In genomic region chr20:32479697-32480140, GRCh38 we compare ENCODE assay signal across 16 cellular contexts.
DNase-seq lines count a peak whose midpoint lies in the region; ATAC-seq, FAIRE-seq and TF ChIP-seq lines count a peak whose summit lies in the region.
"Had no signal": no experiment of that assay in that cellular context is flagged by ENCODE, and none has a peak within 500 bp of the region (broad histone marks: within the 10 kb centered on the region; RNA-seq: fewer than 3 reads in every experiment).

No MANE protein-coding gene starts in this region.

- 79% methylated on average over 2 of the region's 2 CpGs for WGBS in A549 (ENCODE audit: missing lambda C conversion rate)

- peaks cover 9% of the 10 kb centered on the region; the same call in 1 of the 2 replicates for H3K36me3 ChIP-seq in Loucy (ENCODE audit: insufficient read depth, low read length)

- H3K79me2 ChIP-seq in Loucy (ENCODE audit: insufficient read depth, low read length), result peaks cover 96% of the 10 kb centered on the region

- peak overlapping the region; percentile 93 to 98 (median 98) for H3K27ac Mint-ChIP-seq in nephron

- ATAC-seq in A549, result no peak
- no peak for ATAC-seq in esophagus mucosa
- no peak for ATAC-seq in GM19463 (IDR thresholded peaks at IDR 0.05; ENCODE audit: unreplicated experiment)

- no peak overlapping the region for H3K4me3 ChIP-seq in A549
- H3K4me3 ChIP-seq in Loucy (ENCODE audit: low read length, poor library complexity, severe bottlenecking), result peak overlapping the region; percentile 91
- no peak overlapping the region for H3K4me3 ChIP-seq in dorsolateral prefrontal cortex
- H3K4me3 ChIP-seq: SK-N-MC had no signal

- H3K36me3 Mint-ChIP-seq in nephron (ENCODE audit: low read depth), result no peaks in the 10 kb centered on the region

- H3K27ac ChIP-seq in A549 (peak overlapping the region in 1 of 2 experiments; percentile 14; a peak in 1 of 6 replicates), dorsolateral prefrontal cortex (peak overlapping the region in 47 of 59 donors; percentile 20 to 99 (median 92))
- H3K27ac ChIP-seq: SK-N-MC had no signal

- H3K4me2 ChIP-seq in A549, result 0 out of 3 replicates have a peak overlapping the region, but pooled peaks have one; percentile 5
- H3K4me2 ChIP-seq in Loucy (ENCODE audit: low read depth, low read length, poor library complexity, severe bottlenecking), result peak overlapping the region; percentile 93

- no peak for TF ChIP-seq RAD21 in A549 (conservative IDR thresholded peaks at IDR 0.05 in 1 of 2, IDR thresholded peaks at IDR 0.05 in 1 of 2)

- intact Hi-C loops in dorsolateral prefrontal cortex (cut with DNase I), result loop anchor here (2.0 to 10.0 kb wide), 3 partner anchors 121 to 275 kb away; partner anchors contain the start of genes ASXL1 (in 2 of the 2), PLAGL2 (in 2 of the 2) and POFUT1 (in 2 of the 2)

- H3F3A ChIP-seq in Loucy (ENCODE audit: low read depth), result no peaks in the 10 kb centered on the region

- TF ChIP-seq CTCF in A549 (IDR thresholded peaks at IDR 0.05), result no peak
- no peak for TF ChIP-seq CTCF in Loucy (conservative IDR thresholded peaks at IDR 0.05; ENCODE audit: low read length)
- no peak for TF ChIP-seq CTCF in dorsolateral prefrontal cortex (IDR thresholded peaks at IDR 0.05 in 54 of 56, conservative IDR thresholded peaks at IDR 0.05 in 2 of 56; ENCODE audit: low read depth in 1 of 56, partially characterized antibody in 56 of 56)
- no peak for TF ChIP-seq CTCF in nephron (IDR thresholded peaks at IDR 0.05; ENCODE audit: unreplicated experiment in 3 of 3)

- peak overlapping the region; percentile 34 for H3K9ac ChIP-seq in Loucy (ENCODE audit: low read depth, low read length, poor library complexity, severe bottlenecking)

- H2AFZ ChIP-seq in Loucy (ENCODE audit: low read length), result no peak overlapping the region

- CTCF ChIA-PET in A549 (lab: Yijun Ruan, JAX), result interaction anchor here (0.6 kb wide), 1 partner anchor 264 kb away, joined by 3 read pairs; no protein-coding TSS in a partner anchor

- no peak for DNase-seq in A549 (ENCODE audit: low read depth in 1 of 2, low spot score in 1 of 2)
- peak in 2 of 10 donors; percentile 12 to 13 for DNase-seq in dorsolateral prefrontal cortex
- no peak for DNase-seq in stimulated activated naive CD4-positive, alpha-beta T cell treated with Interleukin-2 at 50 U/mL for 16 hours (lab: John Stamatoyannopoulos, UW)
- no peak for DNase-seq in A172 (ENCODE audit: low spot score)
- DNase-seq: activated CD4-positive, alpha-beta T cell treated with anti-CD3 and anti-CD28 coated beads for 1 hour; activated T-cell treated with anti-CD3 and anti-CD28 coated beads, Interleukin-2, amount 50 U/mL, for 48 hours; DMS79 treated with DMSO at 0.1 percent for 48 hours; Kasumi-1; NCI-H2081 treated with DMSO at 0.1 percent for 48 hours; occipital lobe; stimulated activated CD4-positive, alpha-beta T cell treated with anti-CD3 and anti-CD28 coated beads, Interleukin-15, amount 100 ng/mL, for 24 hours had no signal

- H3K9me3 Mint-ChIP-seq in nephron, result no peaks in the 10 kb centered on the region

- no peaks in the 10 kb centered on the region for H3K9me3 ChIP-seq in A549
- H3K9me3 ChIP-seq in Loucy (ENCODE audit: insufficient read depth, low read depth, low read length), result no peaks in the 10 kb centered on the region

- TF ChIP-seq POLR2A in A549 (IDR thresholded peaks at IDR 0.05; ENCODE audit: low read length), result no peak

- H3K4me3 Mint-ChIP-seq in nephron, result peak overlapping the region; percentile 88 to 90 (median 89)

- H3K9me2 ChIP-seq in Loucy (replicated peaks; ENCODE audit: low read depth, low read length), result no peaks in the 10 kb centered on the region

- no peaks in the 10 kb centered on the region for H3K27me3 ChIP-seq in Loucy (ENCODE audit: insufficient read depth, low read length, poor library complexity, severe bottlenecking)
- H3K27me3 ChIP-seq in dorsolateral prefrontal cortex, result no peaks in the 10 kb centered on the region

- peaks cover 80% of the 10 kb centered on the region for H4K20me1 ChIP-seq in Loucy (ENCODE audit: insufficient read depth, low read length, poor library complexity, severe bottlenecking)

- FAIRE-seq in A549 (lab: Jason Lieb, UNC), result no peak

- no peak for TF ChIP-seq EP300 in A549 (IDR thresholded peaks at IDR 0.05)

- H3K4me1 ChIP-seq in A549 (peaks cover 42% of the 10 kb centered on the region), Loucy (ENCODE audit: insufficient read depth, low read length, poor library complexity, severe bottlenecking) (peaks cover 59% of the 10 kb centered on the region)

- H3K4me1 Mint-ChIP-seq in nephron, result peaks cover 68% of the 10 kb centered on the region

- POLR2A ChIA-PET in A549 (lab: Yijun Ruan, JAX), result no interaction called here

- no peaks in the 10 kb centered on the region for H3K27me3 Mint-ChIP-seq in nephron (ENCODE audit: low read depth)

TF ChIP-seq in A549, 52 proteins besides CTCF, POLR2A, EP300 and RAD21:
- no peak for TF ChIP-seq SMC3 (IDR thresholded peaks at IDR 0.05)
- TF ChIP-seq CBX8 (IDR thresholded peaks at IDR 0.05), result no peak
- no peak for TF ChIP-seq EHF (CRISPR knock-in tag; IDR thresholded peaks at IDR 0.05)
- no peak for TF ChIP-seq JUNB (IDR thresholded peaks at IDR 0.05)
- no peak for TF ChIP-seq FOSB (CRISPR knock-in tag; IDR thresholded peaks at IDR 0.05)
- no peak for TF ChIP-seq NPAS2 (CRISPR knock-in tag; IDR thresholded peaks at IDR 0.05; ENCODE audit: borderline replicate concordance)
- TF ChIP-seq PHF8 (IDR thresholded peaks at IDR 0.05; ENCODE audit: borderline replicate concordance, low read depth), result no peak
- TF ChIP-seq HOXB13 (CRISPR knock-in tag; IDR thresholded peaks at IDR 0.05; ENCODE audit: low read depth), result no peak
- no peak for TF ChIP-seq TP53 (CRISPR knock-in tag; IDR thresholded peaks at IDR 0.05)
- TF ChIP-seq CHD2 (IDR thresholded peaks at IDR 0.05; ENCODE audit: low read length, partially characterized antibody), result no peak
- no peak for TF ChIP-seq CEBPB (IDR thresholded peaks at IDR 0.05)
- no peak for TF ChIP-seq ESRRA (IDR thresholded peaks at IDR 0.05; ENCODE audit: borderline replicate concordance, low read length)
- no peak for TF ChIP-seq HEYL (CRISPR knock-in tag; IDR thresholded peaks at IDR 0.05)
- no peak for TF ChIP-seq MAFK (IDR thresholded peaks at IDR 0.05; ENCODE audit: partially characterized antibody)
- no peak for TF ChIP-seq SREBF2 (IDR thresholded peaks at IDR 0.05)
